12 cellular contexts compared by ENCODE assay signal in the genomic region with DNA sequence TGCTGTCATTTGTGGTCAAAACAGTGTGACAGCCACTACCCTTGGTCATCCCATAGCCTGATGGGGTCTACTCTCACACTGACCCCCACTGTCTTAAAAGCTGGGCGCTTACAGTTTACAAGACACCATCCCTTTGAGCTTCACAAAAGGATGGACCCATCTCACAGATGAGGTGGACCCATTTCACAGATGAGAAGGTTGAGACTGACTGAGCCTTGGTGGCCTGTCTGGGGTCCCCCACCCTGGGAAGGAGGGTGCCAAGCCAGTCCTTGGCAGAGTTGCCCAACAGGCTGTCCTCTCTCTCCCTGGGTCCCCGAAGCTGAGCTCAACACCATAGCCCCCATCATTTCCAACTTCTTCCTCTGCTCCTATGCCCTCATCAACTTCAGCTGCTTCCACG. TPM values are rescaled to one million over a fixed set of nuclear protein-coding genes. Genes with fewer than 3 reads are reported as not detected.
"Had no signal": no experiment of that assay in that cellular context is flagged by ENCODE, and none has a peak within 500 bp of the region (broad histone marks: within the 10 kb centered on the region; RNA-seq: fewer than 3 reads in every experiment).

No MANE protein-coding gene starts in this region.

- H3K9me3 Mint-ChIP-seq: HFFc6 had no signal

- FAIRE-seq: H1, H54 had no signal

- H3K4me3 Mint-ChIP-seq: GM23338, H9, HFFc6 had no signal

- H3K4me3 ChIP-seq: GM23248, GM23338, HAP-1 had no signal

- DNase-seq: GM23248, GOT3, H7, H9, HCEC 1CT, HFFc6 had no signal

- H3K4me1 ChIP-seq: HAP-1 had no signal

- H3K27ac ChIP-seq: GM23248 had no signal

- H3K9me3 ChIP-seq: HAP-1 had no signal

- H2AFZ ChIP-seq: GM23248, GM23338 had no signal

- H3K27ac Mint-ChIP-seq: GM23338, H9, HFFc6 had no signal

- H3K9ac ChIP-seq: GM23248 had no signal

- ATAC-seq: GM23338, HCT116 had no signal

- H3K4me2 ChIP-seq: GM23338 had no signal

- H3K4me1 Mint-ChIP-seq: GM23338, H9 had no signal

- H3K36me3 ChIP-seq: HAP-1 had no signal

RNA-seq across cellular contexts. Expression of a gene that starts 17.1 kb away (rescaled TPM):
- total RNA-seq: GM23248, GM23338, H1, H4, H7, H9, HFFc6 had no signal
- polyA plus RNA-seq: GM23248, GM23338, H1 had no signal
